In the genomic region with DNA sequence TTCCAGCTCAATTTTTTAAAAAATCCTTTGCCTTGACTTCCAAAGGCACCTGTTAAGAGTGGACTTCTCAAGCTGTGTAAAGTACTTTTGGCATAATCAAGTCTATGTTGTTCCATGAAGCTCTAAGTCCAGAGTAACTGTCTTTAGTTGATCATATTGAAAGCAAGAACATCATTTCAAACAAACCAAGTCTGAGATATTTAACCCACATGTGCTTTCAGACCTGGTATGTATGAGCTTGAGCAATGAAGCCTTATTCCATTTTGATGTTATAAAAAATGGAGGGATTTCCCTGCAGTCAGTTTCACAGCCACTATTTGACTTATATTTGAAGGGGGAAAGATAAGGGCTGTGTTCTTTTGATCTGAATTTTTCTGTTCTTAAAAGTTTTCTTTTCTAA, we compare ENCODE assay signal across 35 cellular contexts. TPM values are rescaled to one million over a fixed set of nuclear protein-coding genes. Genes with fewer than 3 reads are reported as not detected.
"Had no signal": no experiment of that assay in that cellular context is flagged by ENCODE, and none has a peak within 500 bp of the region (broad histone marks: within the 10 kb centered on the region; RNA-seq: fewer than 3 reads in every experiment).

No MANE protein-coding gene starts in this region.

- H3K4me1 Mint-ChIP-seq: activated B cell treated with CpG ODN at 0.5 μM for 24 hours; activated naive CD4-positive, alpha-beta T cell treated with anti-CD3 and anti-CD28 coated beads, Interleukin-2, amount 10 ng/mL, durations not matched to agents 7 days and 5 days; activated naive CD4-positive, alpha-beta T cell treated with anti-CD3 and anti-CD28 coated beads, Interleukin-2, amount 50 U/mL, for 24 hours; activated naive CD8-positive, alpha-beta T cell treated with anti-CD3 and anti-CD28 coated beads, Interleukin-2, amount 10 ng/mL, durations not matched to agents 7 days and 5 days; activated naive CD8-positive, alpha-beta T cell treated with anti-CD3 and anti-CD28 coated beads, Interleukin-2, amount 50 U/mL, for 24 hours had no signal

- H3K27me3 ChIP-seq: ascending aorta, body of pancreas, brain microvascular endothelial cell, breast epithelium had no signal

- H3K4me3 Mint-ChIP-seq: activated B cell treated with CpG ODN at 0.5 μM for 24 hours; activated CD4-positive, alpha-beta memory T cell treated with anti-CD3 and anti-CD28 coated beads for 36 hours; activated CD8-positive, alpha-beta T cell treated with anti-CD3 and anti-CD28 coated beads for 36 hours; activated naive CD4-positive, alpha-beta T cell treated with anti-CD3 and anti-CD28 coated beads, Interleukin-2, amount 10 ng/mL, durations not matched to agents 7 days and 5 days; activated naive CD4-positive, alpha-beta T cell treated with anti-CD3 and anti-CD28 coated beads, Interleukin-2, amount 50 U/mL, for 24 hours; activated naive CD8-positive, alpha-beta T cell; activated naive CD8-positive, alpha-beta T cell treated with anti-CD3 and anti-CD28 coated beads, Interleukin-2, amount 10 ng/mL, durations not matched to agents 7 days and 5 days; activated naive CD8-positive, alpha-beta T cell treated with anti-CD3 and anti-CD28 coated beads, Interleukin-2, amount 50 U/mL, for 24 hours; activated T-cell treated with anti-CD3 and anti-CD28 coated beads, Interleukin-2, amount 50 U/mL, for 24 hours; activated T-helper 1 cell treated with anti-CD3 and anti-CD28 coated beads, Interleukin-12 subunit alpha, Interleukin-12 subunit beta, Interleukin-2, Interleukin-4 antibody, amounts not matched to agents 30 ng/mL and 10 ng/mL and 1 ng/mL, durations not matched to agents 14 hours and 24 hours and 36 hours; T-helper 1 cell treated with Interleukin-12 subunit alpha and Interleukin-12 subunit beta and Interleukin-4 antibody, amounts not matched to agents 30 μg/mL and 1 μg/mL, for 36 hours; T-helper 2 cell treated with Interferon-gamma antibody and Interleukin-4, amounts not matched to agents 5 μg/mL and 100 μg/mL, for 36 hours had no signal

- H3K4me1 ChIP-seq: ascending aorta, body of pancreas, breast epithelium had no signal

- H3K4me3 ChIP-seq: ascending aorta, body of pancreas, breast epithelium had no signal

- H3K36me3 ChIP-seq: brain microvascular endothelial cell, breast epithelium had no signal

- DNase-seq: activated B cell treated with CpG ODN at 0.5 μM for 24 hours; activated CD4-positive, alpha-beta memory T cell treated with anti-CD3 and anti-CD28 coated beads for 36 hours; activated CD4-positive, alpha-beta T cell treated with anti-CD3 and anti-CD28 coated beads for 48 hours; activated CD4-positive, alpha-beta T cell treated with anti-CD3 and anti-CD28 coated beads, Interleukin-2, amount 50 U/mL, for 1 hour; activated CD4-positive, alpha-beta T cell treated with anti-CD3 and anti-CD28 coated beads, Interleukin-2, amount 50 U/mL, for 4 hours; activated CD4-positive, CD25-positive, alpha-beta regulatory T cell treated with anti-CD3 and anti-CD28 coated beads, Interleukin-2, amount 50 U/mL, for 72 hours; activated CD8-positive, alpha-beta memory T cell treated with anti-CD3 and anti-CD28 coated beads, Interleukin-2, amount 50 U/mL, for 4 hours; activated CD8-positive, alpha-beta T cell treated with anti-CD3 and anti-CD28 coated beads for 36 hours; activated effector memory CD4-positive, alpha-beta T cell treated with Interleukin-2 at 50 U/mL for 16 hours; activated gamma-delta T cell; activated naive CD4-positive, alpha-beta T cell treated with anti-CD3 and anti-CD28 coated beads, Interleukin-2, amount 10 ng/mL, durations not matched to agents 7 days and 5 days; activated naive CD4-positive, alpha-beta T cell treated with Interleukin-2 at 50 U/mL for 16 hours; activated naive CD8-positive, alpha-beta T cell treated with anti-CD3 and anti-CD28 coated beads, Interleukin-2, amount 10 ng/mL, durations not matched to agents 7 days and 5 days; activated naive CD8-positive, alpha-beta T cell treated with anti-CD3 and anti-CD28 coated beads, Interleukin-2, amount 50 U/mL, for 24 hours; activated T-cell treated with anti-CD3 and anti-CD28 coated beads for 4 hours; activated T-cell treated with anti-CD3 and anti-CD28 coated beads, Interleukin-2, amount 50 U/mL, for 24 hours; activated T-cell treated with anti-CD3 and anti-CD28 coated beads, Interleukin-2, amount 50 U/mL, for 48 hours; body of pancreas; brain microvascular endothelial cell; central memory CD4-positive, alpha-beta T cell; SW 1271; T-helper 1 cell; T-helper 2 cell; T-helper 9 cell had no signal

- H3K9me3 Mint-ChIP-seq: activated B cell treated with CpG ODN at 0.5 μM for 24 hours; activated CD4-positive, alpha-beta memory T cell treated with anti-CD3 and anti-CD28 coated beads for 36 hours; activated CD8-positive, alpha-beta T cell treated with anti-CD3 and anti-CD28 coated beads for 36 hours; activated naive CD4-positive, alpha-beta T cell treated with anti-CD3 and anti-CD28 coated beads, Interleukin-2, amount 10 ng/mL, durations not matched to agents 7 days and 5 days; activated naive CD4-positive, alpha-beta T cell treated with anti-CD3 and anti-CD28 coated beads, Interleukin-2, amount 50 U/mL, for 24 hours; activated naive CD8-positive, alpha-beta T cell treated with anti-CD3 and anti-CD28 coated beads, Interleukin-2, amount 10 ng/mL, durations not matched to agents 7 days and 5 days; activated naive CD8-positive, alpha-beta T cell treated with anti-CD3 and anti-CD28 coated beads, Interleukin-2, amount 50 U/mL, for 24 hours; activated T-cell treated with anti-CD3 and anti-CD28 coated beads, Interleukin-2, amount 50 U/mL, for 24 hours; activated T-helper 1 cell treated with anti-CD3 and anti-CD28 coated beads, Interleukin-12 subunit alpha, Interleukin-12 subunit beta, Interleukin-2, Interleukin-4 antibody, amounts not matched to agents 30 ng/mL and 10 ng/mL and 1 ng/mL, durations not matched to agents 14 hours and 24 hours and 36 hours; activated T-helper 2 cell treated with anti-CD3 and anti-CD28 coated beads, Interferon-gamma antibody, Interleukin-2, Interleukin-4, amounts not matched to agents 10 μg/mL and 5 μg/mL and 100 μg/mL, durations not matched to agents 14 hours and 24 hours and 36 hours; T-helper 1 cell treated with Interleukin-12 subunit alpha and Interleukin-12 subunit beta and Interleukin-4 antibody, amounts not matched to agents 30 μg/mL and 1 μg/mL, for 36 hours; T-helper 2 cell treated with Interferon-gamma antibody and Interleukin-4, amounts not matched to agents 5 μg/mL and 100 μg/mL, for 36 hours had no signal

- H3K27me3 Mint-ChIP-seq: activated B cell treated with CpG ODN at 0.5 μM for 24 hours; activated CD4-positive, alpha-beta memory T cell treated with anti-CD3 and anti-CD28 coated beads for 36 hours; activated CD8-positive, alpha-beta T cell treated with anti-CD3 and anti-CD28 coated beads for 36 hours; activated naive CD4-positive, alpha-beta T cell treated with anti-CD3 and anti-CD28 coated beads, Interleukin-2, amount 10 ng/mL, durations not matched to agents 7 days and 5 days; activated naive CD4-positive, alpha-beta T cell treated with anti-CD3 and anti-CD28 coated beads, Interleukin-2, amount 50 U/mL, for 24 hours; activated naive CD8-positive, alpha-beta T cell; activated naive CD8-positive, alpha-beta T cell treated with anti-CD3 and anti-CD28 coated beads, Interleukin-2, amount 10 ng/mL, durations not matched to agents 7 days and 5 days; activated naive CD8-positive, alpha-beta T cell treated with anti-CD3 and anti-CD28 coated beads, Interleukin-2, amount 50 U/mL, for 24 hours had no signal

- H3K27ac ChIP-seq: ascending aorta, brain microvascular endothelial cell, breast epithelium, VCaP had no signal

- ATAC-seq: activated CD8-positive, alpha-beta T cell treated with anti-CD3 and anti-CD28 coated beads for 36 hours; activated naive CD8-positive, alpha-beta T cell treated with anti-CD3 and anti-CD28 coated beads, Interleukin-2, amount 50 U/mL, for 24 hours had no signal

- H3K9me3 ChIP-seq: ascending aorta, body of pancreas had no signal

- H3K27ac Mint-ChIP-seq: activated B cell treated with CpG ODN at 0.5 μM for 24 hours; activated CD4-positive, alpha-beta memory T cell treated with anti-CD3 and anti-CD28 coated beads for 36 hours; activated CD8-positive, alpha-beta T cell treated with anti-CD3 and anti-CD28 coated beads for 36 hours; activated naive CD4-positive, alpha-beta T cell treated with anti-CD3 and anti-CD28 coated beads, Interleukin-2, amount 10 ng/mL, durations not matched to agents 7 days and 5 days; activated naive CD8-positive, alpha-beta T cell; activated naive CD8-positive, alpha-beta T cell treated with anti-CD3 and anti-CD28 coated beads, Interleukin-2, amount 10 ng/mL, durations not matched to agents 7 days and 5 days; activated naive CD8-positive, alpha-beta T cell treated with anti-CD3 and anti-CD28 coated beads, Interleukin-2, amount 50 U/mL, for 24 hours; activated T-cell treated with anti-CD3 and anti-CD28 coated beads, Interleukin-2, amount 50 U/mL, for 24 hours; activated T-helper 1 cell treated with anti-CD3 and anti-CD28 coated beads, Interleukin-12 subunit alpha, Interleukin-12 subunit beta, Interleukin-2, Interleukin-4 antibody, amounts not matched to agents 30 ng/mL and 10 ng/mL and 1 ng/mL, durations not matched to agents 14 hours and 24 hours and 36 hours; activated T-helper 2 cell treated with anti-CD3 and anti-CD28 coated beads, Interferon-gamma antibody, Interleukin-2, Interleukin-4, amounts not matched to agents 10 μg/mL and 5 μg/mL and 100 μg/mL, durations not matched to agents 14 hours and 24 hours and 36 hours; T-helper 2 cell treated with Interferon-gamma antibody and Interleukin-4, amounts not matched to agents 5 μg/mL and 100 μg/mL, for 36 hours had no signal

RNA-seq across cellular contexts. Expression of gene HSFX4, which starts 32.6 kb away (rescaled TPM):
- total RNA-seq: activated B cell treated with CpG ODN at 0.5 μM for 24 hours; activated CD4-positive, alpha-beta memory T cell treated with anti-CD3 and anti-CD28 coated beads for 36 hours; activated CD8-positive, alpha-beta memory T cell treated with anti-CD3 and anti-CD28 coated beads for 36 hours; activated CD8-positive, alpha-beta T cell treated with anti-CD3 and anti-CD28 coated beads for 36 hours; activated naive CD8-positive, alpha-beta T cell treated with anti-CD3 and anti-CD28 coated beads, Interleukin-2, amount 10 ng/mL, durations not matched to agents 7 days and 5 days; activated T-helper 1 cell treated with anti-CD3 and anti-CD28 coated beads, Interleukin-12 subunit alpha, Interleukin-12 subunit beta, Interleukin-2, Interleukin-4 antibody, amounts not matched to agents 30 ng/mL and 10 ng/mL and 1 ng/mL, durations not matched to agents 14 hours and 24 hours and 36 hours; activated T-helper 2 cell treated with anti-CD3 and anti-CD28 coated beads, Interferon-gamma antibody, Interleukin-2, Interleukin-4, amounts not matched to agents 10 μg/mL and 5 μg/mL and 100 μg/mL, durations not matched to agents 14 hours and 24 hours and 36 hours; ascending aorta; body of pancreas; breast epithelium; cerebellum had no signal
